8 cellular contexts compared by ENCODE assay signal in genomic region chr11:59135648-59136461, GRCh38. TPM values are rescaled to one million over a fixed set of nuclear protein-coding genes. Genes with fewer than 3 reads are reported as not detected.
DNase-seq lines count a peak whose midpoint lies in the region; ATAC-seq and TF ChIP-seq lines count a peak whose summit lies in the region.

No MANE protein-coding gene starts in this region.

- TF ChIP-seq EP300 in suprapubic skin (IDR thresholded peaks at IDR 0.05) = no peak

- H2AFZ ChIP-seq in osteoblast (ENCODE audit: low read length) = peak overlapping the region; percentile 88

- H3K27ac ChIP-seq in DOHH2 (ENCODE audit: low read depth, low read length) = no peak overlapping the region
- no peak overlapping the region for H3K27ac ChIP-seq in osteoblast (ENCODE audit: low read depth, low read length)
- no peak overlapping the region for H3K27ac ChIP-seq in suprapubic skin

- no peaks in the 10 kb centered on the region for H3F3A ChIP-seq in DOHH2 (ENCODE audit: control insufficient read depth, insufficient read depth)

- H3K9me2 ChIP-seq in DOHH2 (replicated peaks; ENCODE audit: control insufficient read depth, low read length) = no peaks in the 10 kb centered on the region

- H3K79me2 ChIP-seq in DOHH2 (ENCODE audit: control insufficient read depth, low read length) (no peaks in the 10 kb centered on the region), osteoblast (ENCODE audit: insufficient read depth, low read length) (peaks cover 4% of the 10 kb centered on the region)

- 24% methylated on average over 11 of the region's 20 CpGs for WGBS in suprapubic skin

- H4K20me1 ChIP-seq in DOHH2 (ENCODE audit: control insufficient read depth, insufficient read depth, low read depth, low read length) (no peaks in the 10 kb centered on the region), osteoblast (ENCODE audit: insufficient read depth, low read length) (no peaks in the 10 kb centered on the region)

- DNase-seq in KG1 (lab: John Stamatoyannopoulos, UW) = peak; percentile 76
- DNase-seq in SIG-M5 (lab: John Stamatoyannopoulos, UW) = peak; percentile 22
- DNase-seq in activated effector memory CD4-positive, alpha-beta T cell treated with Interleukin-2 at 50 U/mL for 16 hours = peak; percentile 80
- peak; percentile 64 for DNase-seq in foreskin melanocyte
- DNase-seq in osteoblast (ENCODE audit: insufficient read length, low spot score, missing footprints) = peak; percentile 91
- peak; percentile 88 to 92 for DNase-seq in suprapubic skin (ENCODE audit: low spot score in 2 of 2)

- H3K27me3 ChIP-seq in DOHH2 (ENCODE audit: control insufficient read depth, low read length) (no peaks in the 10 kb centered on the region), osteoblast (ENCODE audit: insufficient read depth, low read length) (no peaks in the 10 kb centered on the region), suprapubic skin (no peaks in the 10 kb centered on the region)

- H3K4me3 ChIP-seq in DOHH2 (ENCODE audit: low read length) (peak overlapping the region; percentile 37; the same call in 1 of the 2 replicates), osteoblast (ENCODE audit: insufficient read depth, low read length) (peak overlapping the region; percentile 62), suprapubic skin (no peak overlapping the region)

- TF ChIP-seq CTCF in DOHH2 (IDR thresholded peaks at IDR 0.05; ENCODE audit: low read depth, low read length, poor library complexity, severe bottlenecking) = peak; percentile 97
- TF ChIP-seq CTCF in osteoblast (IDR thresholded peaks at IDR 0.05; ENCODE audit: extremely low read depth, low read depth, low read length) = peak; percentile 98
- TF ChIP-seq CTCF in suprapubic skin (IDR thresholded peaks at IDR 0.05) = peak; percentile 70 to 98

- TF ChIP-seq POLR2A in suprapubic skin (IDR thresholded peaks at IDR 0.05) = no peak

- H3K9me3 ChIP-seq in DOHH2 (ENCODE audit: control insufficient read depth, insufficient read depth, low read length) = peaks cover 42% of the 10 kb centered on the region
- peaks cover 2% of the 10 kb centered on the region for H3K9me3 ChIP-seq in osteoblast (ENCODE audit: low read depth, low read length)
- no peaks in the 10 kb centered on the region for H3K9me3 ChIP-seq in suprapubic skin

- H3K4me1 ChIP-seq in DOHH2 (ENCODE audit: control insufficient read depth, low read length) (peaks cover 33% of the 10 kb centered on the region), osteoblast (ENCODE audit: insufficient read depth, low read length) (peaks cover 7% of the 10 kb centered on the region), suprapubic skin (no peaks in the 10 kb centered on the region)

- H3K4me2 ChIP-seq in DOHH2 (ENCODE audit: low read length) = peak overlapping the region; percentile 53
- peak overlapping the region; percentile 80 for H3K4me2 ChIP-seq in osteoblast (ENCODE audit: insufficient read depth, low read length)

- H3K36me3 ChIP-seq in DOHH2 (ENCODE audit: control insufficient read depth, low read length) (peaks cover 37% of the 10 kb centered on the region), osteoblast (ENCODE audit: insufficient read depth, low read length) (peaks cover 27% of the 10 kb centered on the region), suprapubic skin (peaks cover 32% of the 10 kb centered on the region)

- ATAC-seq in GM21737 (IDR thresholded peaks at IDR 0.05; ENCODE audit: unreplicated experiment) = peak; percentile 89

RNA-seq across cellular contexts. Expression of gene FAM111A, which starts 6.8 kb away (rescaled TPM):
- total RNA-seq in osteoblast = 40.5 and 48.6 TPM in 2 replicates
- total RNA-seq in suprapubic skin = 10 to 100 TPM; 12.5 to 55.7 (median 21.6) TPM

RNA-seq across cellular contexts. Expression of gene FAM111B, which starts 28.8 kb away (rescaled TPM):
- total RNA-seq in osteoblast = 0.72 and 1.8 TPM in 2 replicates
- 1 to 10 TPM in 3 of 4 donors, under 1 TPM in 1; 0.48 to 1.8 (median 1.5) TPM for total RNA-seq in suprapubic skin

RNA-seq across cellular contexts. Expression of gene DTX4, which starts 36.1 kb away (rescaled TPM):
- total RNA-seq in osteoblast (under 0.01 and 0.29 TPM in 2 replicates), suprapubic skin (10 to 100 TPM in 1 of 4 donors, 1 to 10 TPM in 3; 8.3 to 11.5 (median 8.9) TPM)

RNA-seq across cellular contexts. Expression of gene GLYATL1B, which starts 49.7 kb away (rescaled TPM):
- total RNA-seq in osteoblast (not detected in 2 replicates), suprapubic skin (not detected)

Comparison
In these comparisons a context has a peak if more than half of its experiments do, and no peak if none do; other contexts are left out.
1. DNase-seq: peak in every context shown above with its lines; median percentile 91 in osteoblast; 90 in suprapubic skin; 80 in activated effector memory CD4-positive, alpha-beta T cell treated with Interleukin-2 at 50 U/mL for 16 hours; 76 in KG1; 64 in foreskin melanocyte; 22 in SIG-M5.